ENCODE assay signal across 1 cellular context in genomic region chr16:86667035-86667434, GRCh38.
TF ChIP-seq lines count a peak whose summit lies in the region.

No MANE protein-coding gene starts in this region.

TF ChIP-seq in WTC11, 78 proteins besides CTCF, POLR2A, EP300 and RAD21 (continued from another document):
- no peak for TF ChIP-seq OVOL2 (CRISPR knock-in tag; IDR thresholded peaks at IDR 0.05; ENCODE audit: borderline replicate concordance)
